Comparison of ENCODE assay signal across 1 cellular context in the genomic region with DNA sequence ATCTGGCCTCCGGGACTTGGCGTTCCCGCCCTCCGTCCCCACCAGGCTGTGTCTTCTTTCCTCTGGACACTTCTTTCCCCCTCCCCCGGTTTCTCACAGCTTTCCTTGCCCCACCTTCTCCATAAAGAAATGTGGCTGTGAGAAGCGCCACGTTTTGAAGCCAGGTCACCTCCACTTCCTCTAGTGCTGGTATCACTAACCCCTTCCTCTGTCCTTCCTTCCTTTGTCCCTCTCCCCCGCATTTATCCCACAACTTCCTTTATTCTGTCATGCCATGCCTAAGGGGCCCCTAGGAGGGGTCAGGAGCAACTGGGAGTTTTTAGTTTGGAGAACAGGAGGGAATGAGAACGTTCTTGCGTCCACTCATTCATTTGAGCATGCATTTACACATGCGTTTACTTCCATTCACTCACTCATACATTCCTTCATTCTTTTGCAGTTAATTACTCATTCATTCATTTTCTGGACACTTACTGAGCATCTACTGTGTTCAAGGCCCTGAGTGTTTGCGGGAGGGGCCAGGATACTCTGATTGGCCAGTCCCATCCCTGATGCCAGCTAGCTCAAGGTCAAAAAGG.
TF ChIP-seq lines count a peak whose summit lies in the region.

No MANE protein-coding gene starts in this region.

TF ChIP-seq in K562, 482 proteins besides CTCF, POLR2A, EP300 and RAD21 (continued from another document and continues in another):
- TF ChIP-seq, protein P1, sequence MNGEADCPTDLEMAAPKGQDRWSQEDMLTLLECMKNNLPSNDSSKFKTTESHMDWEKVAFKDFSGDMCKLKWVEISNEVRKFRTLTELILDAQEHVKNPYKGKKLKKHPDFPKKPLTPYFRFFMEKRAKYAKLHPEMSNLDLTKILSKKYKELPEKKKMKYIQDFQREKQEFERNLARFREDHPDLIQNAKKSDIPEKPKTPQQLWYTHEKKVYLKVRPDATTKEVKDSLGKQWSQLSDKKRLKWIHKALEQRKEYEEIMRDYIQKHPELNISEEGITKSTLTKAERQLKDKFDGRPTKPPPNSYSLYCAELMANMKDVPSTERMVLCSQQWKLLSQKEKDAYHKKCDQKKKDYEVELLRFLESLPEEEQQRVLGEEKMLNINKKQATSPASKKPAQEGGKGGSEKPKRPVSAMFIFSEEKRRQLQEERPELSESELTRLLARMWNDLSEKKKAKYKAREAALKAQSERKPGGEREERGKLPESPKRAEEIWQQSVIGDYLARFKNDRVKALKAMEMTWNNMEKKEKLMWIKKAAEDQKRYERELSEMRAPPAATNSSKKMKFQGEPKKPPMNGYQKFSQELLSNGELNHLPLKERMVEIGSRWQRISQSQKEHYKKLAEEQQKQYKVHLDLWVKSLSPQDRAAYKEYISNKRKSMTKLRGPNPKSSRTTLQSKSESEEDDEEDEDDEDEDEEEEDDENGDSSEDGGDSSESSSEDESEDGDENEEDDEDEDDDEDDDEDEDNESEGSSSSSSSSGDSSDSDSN (IDR thresholded peaks at IDR 0.05; ENCODE audit: borderline replicate concordance in 1 of 2, low read depth in 2 of 2, low read length in 2 of 2) = no peak
- no peak for TF ChIP-seq ERF (CRISPR knock-in tag; IDR thresholded peaks at IDR 0.05)
- TF ChIP-seq TAF9B (IDR thresholded peaks at IDR 0.05; ENCODE audit: partially characterized antibody) = no peak
- TF ChIP-seq, protein P2, sequence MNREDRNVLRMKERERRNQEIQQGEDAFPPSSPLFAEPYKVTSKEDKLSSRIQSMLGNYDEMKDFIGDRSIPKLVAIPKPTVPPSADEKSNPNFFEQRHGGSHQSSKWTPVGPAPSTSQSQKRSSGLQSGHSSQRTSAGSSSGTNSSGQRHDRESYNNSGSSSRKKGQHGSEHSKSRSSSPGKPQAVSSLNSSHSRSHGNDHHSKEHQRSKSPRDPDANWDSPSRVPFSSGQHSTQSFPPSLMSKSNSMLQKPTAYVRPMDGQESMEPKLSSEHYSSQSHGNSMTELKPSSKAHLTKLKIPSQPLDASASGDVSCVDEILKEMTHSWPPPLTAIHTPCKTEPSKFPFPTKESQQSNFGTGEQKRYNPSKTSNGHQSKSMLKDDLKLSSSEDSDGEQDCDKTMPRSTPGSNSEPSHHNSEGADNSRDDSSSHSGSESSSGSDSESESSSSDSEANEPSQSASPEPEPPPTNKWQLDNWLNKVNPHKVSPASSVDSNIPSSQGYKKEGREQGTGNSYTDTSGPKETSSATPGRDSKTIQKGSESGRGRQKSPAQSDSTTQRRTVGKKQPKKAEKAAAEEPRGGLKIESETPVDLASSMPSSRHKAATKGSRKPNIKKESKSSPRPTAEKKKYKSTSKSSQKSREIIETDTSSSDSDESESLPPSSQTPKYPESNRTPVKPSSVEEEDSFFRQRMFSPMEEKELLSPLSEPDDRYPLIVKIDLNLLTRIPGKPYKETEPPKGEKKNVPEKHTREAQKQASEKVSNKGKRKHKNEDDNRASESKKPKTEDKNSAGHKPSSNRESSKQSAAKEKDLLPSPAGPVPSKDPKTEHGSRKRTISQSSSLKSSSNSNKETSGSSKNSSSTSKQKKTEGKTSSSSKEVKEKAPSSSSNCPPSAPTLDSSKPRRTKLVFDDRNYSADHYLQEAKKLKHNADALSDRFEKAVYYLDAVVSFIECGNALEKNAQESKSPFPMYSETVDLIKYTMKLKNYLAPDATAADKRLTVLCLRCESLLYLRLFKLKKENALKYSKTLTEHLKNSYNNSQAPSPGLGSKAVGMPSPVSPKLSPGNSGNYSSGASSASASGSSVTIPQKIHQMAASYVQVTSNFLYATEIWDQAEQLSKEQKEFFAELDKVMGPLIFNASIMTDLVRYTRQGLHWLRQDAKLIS (CRISPR knock-in tag; IDR thresholded peaks at IDR 0.05) = no peak
- TF ChIP-seq ILF3 (IDR thresholded peaks at IDR 0.05; ENCODE audit: borderline replicate concordance) = no peak
- 0 out of 2 replicates have a peak, but pooled peaks have one; percentile 85 for TF ChIP-seq KAT7 (CRISPR knock-in tag; IDR thresholded peaks at IDR 0.05; ENCODE audit: borderline replicate concordance)
- TF ChIP-seq ZNF23 (CRISPR knock-in tag; IDR thresholded peaks at IDR 0.05) = no peak
- no peak for TF ChIP-seq CEBPG (CRISPR knock-in tag; IDR thresholded peaks at IDR 0.05)
- no peak for TF ChIP-seq CEBPG (tag; conservative IDR thresholded peaks at IDR 0.05 in 1 of 2, IDR thresholded peaks at IDR 0.05 in 1 of 2)
- TF ChIP-seq NCOR1 (IDR thresholded peaks at IDR 0.05) = no peak
- 0 out of 2 replicates have a peak, but pooled peaks have one; percentile 8 for TF ChIP-seq SMARCE1 (IDR thresholded peaks at IDR 0.05)
- no peak for TF ChIP-seq HMG20B (CRISPR knock-in tag; IDR thresholded peaks at IDR 0.05)
- no peak for TF ChIP-seq CBX3 (IDR thresholded peaks at IDR 0.05; ENCODE audit: borderline replicate concordance in 1 of 2, low read length in 2 of 2)
- TF ChIP-seq NR3C1 (CRISPR knock-in tag; IDR thresholded peaks at IDR 0.05) = no peak
- TF ChIP-seq ADNP (tag; IDR thresholded peaks at IDR 0.05) = no peak
- TF ChIP-seq, protein P3, sequence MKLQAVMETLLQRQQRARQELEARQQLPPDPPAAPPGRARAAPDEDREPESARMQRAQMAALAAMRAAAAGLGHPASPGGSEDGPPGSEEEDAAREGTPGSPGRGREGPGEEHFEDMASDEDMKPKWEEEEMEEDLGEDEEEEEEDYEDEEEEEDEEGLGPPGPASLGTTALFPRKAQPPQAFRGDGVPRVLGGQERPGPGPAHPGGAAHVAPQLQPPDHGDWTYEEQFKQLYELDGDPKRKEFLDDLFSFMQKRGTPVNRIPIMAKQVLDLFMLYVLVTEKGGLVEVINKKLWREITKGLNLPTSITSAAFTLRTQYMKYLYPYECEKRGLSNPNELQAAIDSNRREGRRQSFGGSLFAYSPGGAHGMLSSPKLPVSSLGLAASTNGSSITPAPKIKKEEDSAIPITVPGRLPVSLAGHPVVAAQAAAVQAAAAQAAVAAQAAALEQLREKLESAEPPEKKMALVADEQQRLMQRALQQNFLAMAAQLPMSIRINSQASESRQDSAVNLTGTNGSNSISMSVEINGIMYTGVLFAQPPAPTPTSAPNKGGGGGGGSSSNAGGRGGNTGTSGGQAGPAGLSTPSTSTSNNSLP (IDR thresholded peaks at IDR 0.05; ENCODE audit: borderline replicate concordance, low read depth, low read length) = no peak
- no peak for TF ChIP-seq XRCC5 (IDR thresholded peaks at IDR 0.05; ENCODE audit: low read depth, low read length)
- no peak for TF ChIP-seq SMAD4 (CRISPR knock-in tag; conservative IDR thresholded peaks at IDR 0.05)
- no peak for TF ChIP-seq BHLHE40 (IDR thresholded peaks at IDR 0.05; ENCODE audit: low read length)
- TF ChIP-seq, protein P4, sequence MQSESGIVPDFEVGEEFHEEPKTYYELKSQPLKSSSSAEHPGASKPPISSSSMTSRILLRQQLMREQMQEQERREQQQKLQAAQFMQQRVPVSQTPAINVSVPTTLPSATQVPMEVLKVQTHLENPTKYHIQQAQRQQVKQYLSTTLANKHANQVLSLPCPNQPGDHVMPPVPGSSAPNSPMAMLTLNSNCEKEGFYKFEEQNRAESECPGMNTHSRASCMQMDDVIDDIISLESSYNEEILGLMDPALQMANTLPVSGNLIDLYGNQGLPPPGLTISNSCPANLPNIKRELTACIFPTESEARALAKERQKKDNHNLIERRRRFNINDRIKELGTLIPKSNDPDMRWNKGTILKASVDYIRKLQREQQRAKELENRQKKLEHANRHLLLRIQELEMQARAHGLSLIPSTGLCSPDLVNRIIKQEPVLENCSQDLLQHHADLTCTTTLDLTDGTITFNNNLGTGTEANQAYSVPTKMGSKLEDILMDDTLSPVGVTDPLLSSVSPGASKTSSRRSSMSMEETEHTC (IDR thresholded peaks at IDR 0.05) = no peak
- TF ChIP-seq JUNB (CRISPR knock-in tag; conservative IDR thresholded peaks at IDR 0.05) = no peak
- TF ChIP-seq ZNF24 (IDR thresholded peaks at IDR 0.05) = peak; percentile 89
- TF ChIP-seq RCOR1 (IDR thresholded peaks at IDR 0.05; ENCODE audit: borderline replicate concordance in 1 of 2, low read depth in 2 of 2, low read length in 2 of 2) = no peak
- TF ChIP-seq BRF1 (IDR thresholded peaks at IDR 0.05; ENCODE audit: borderline replicate concordance, extremely low read depth, insufficient read length) = no peak
- no peak for TF ChIP-seq POLR2AphosphoS5 (IDR thresholded peaks at IDR 0.05; ENCODE audit: control insufficient read depth, insufficient read depth, low read depth, low read length)
- no peak for TF ChIP-seq CXXC5 (CRISPR knock-in tag; IDR thresholded peaks at IDR 0.05)
- TF ChIP-seq CHD1 (IDR thresholded peaks at IDR 0.05; ENCODE audit: low read length) = no peak
- TF ChIP-seq, protein P5, sequence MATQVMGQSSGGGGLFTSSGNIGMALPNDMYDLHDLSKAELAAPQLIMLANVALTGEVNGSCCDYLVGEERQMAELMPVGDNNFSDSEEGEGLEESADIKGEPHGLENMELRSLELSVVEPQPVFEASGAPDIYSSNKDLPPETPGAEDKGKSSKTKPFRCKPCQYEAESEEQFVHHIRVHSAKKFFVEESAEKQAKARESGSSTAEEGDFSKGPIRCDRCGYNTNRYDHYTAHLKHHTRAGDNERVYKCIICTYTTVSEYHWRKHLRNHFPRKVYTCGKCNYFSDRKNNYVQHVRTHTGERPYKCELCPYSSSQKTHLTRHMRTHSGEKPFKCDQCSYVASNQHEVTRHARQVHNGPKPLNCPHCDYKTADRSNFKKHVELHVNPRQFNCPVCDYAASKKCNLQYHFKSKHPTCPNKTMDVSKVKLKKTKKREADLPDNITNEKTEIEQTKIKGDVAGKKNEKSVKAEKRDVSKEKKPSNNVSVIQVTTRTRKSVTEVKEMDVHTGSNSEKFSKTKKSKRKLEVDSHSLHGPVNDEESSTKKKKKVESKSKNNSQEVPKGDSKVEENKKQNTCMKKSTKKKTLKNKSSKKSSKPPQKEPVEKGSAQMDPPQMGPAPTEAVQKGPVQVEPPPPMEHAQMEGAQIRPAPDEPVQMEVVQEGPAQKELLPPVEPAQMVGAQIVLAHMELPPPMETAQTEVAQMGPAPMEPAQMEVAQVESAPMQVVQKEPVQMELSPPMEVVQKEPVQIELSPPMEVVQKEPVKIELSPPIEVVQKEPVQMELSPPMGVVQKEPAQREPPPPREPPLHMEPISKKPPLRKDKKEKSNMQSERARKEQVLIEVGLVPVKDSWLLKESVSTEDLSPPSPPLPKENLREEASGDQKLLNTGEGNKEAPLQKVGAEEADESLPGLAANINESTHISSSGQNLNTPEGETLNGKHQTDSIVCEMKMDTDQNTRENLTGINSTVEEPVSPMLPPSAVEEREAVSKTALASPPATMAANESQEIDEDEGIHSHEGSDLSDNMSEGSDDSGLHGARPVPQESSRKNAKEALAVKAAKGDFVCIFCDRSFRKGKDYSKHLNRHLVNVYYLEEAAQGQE (CRISPR knock-in tag; IDR thresholded peaks at IDR 0.05; ENCODE audit: low read depth) = peak; percentile 13; the same call in 1 of the 2 replicates
- no peak for TF ChIP-seq ZFPM2 (CRISPR knock-in tag; IDR thresholded peaks at IDR 0.05)
- no peak for TF ChIP-seq CSDE1 (IDR thresholded peaks at IDR 0.05)
- TF ChIP-seq, protein P6, sequence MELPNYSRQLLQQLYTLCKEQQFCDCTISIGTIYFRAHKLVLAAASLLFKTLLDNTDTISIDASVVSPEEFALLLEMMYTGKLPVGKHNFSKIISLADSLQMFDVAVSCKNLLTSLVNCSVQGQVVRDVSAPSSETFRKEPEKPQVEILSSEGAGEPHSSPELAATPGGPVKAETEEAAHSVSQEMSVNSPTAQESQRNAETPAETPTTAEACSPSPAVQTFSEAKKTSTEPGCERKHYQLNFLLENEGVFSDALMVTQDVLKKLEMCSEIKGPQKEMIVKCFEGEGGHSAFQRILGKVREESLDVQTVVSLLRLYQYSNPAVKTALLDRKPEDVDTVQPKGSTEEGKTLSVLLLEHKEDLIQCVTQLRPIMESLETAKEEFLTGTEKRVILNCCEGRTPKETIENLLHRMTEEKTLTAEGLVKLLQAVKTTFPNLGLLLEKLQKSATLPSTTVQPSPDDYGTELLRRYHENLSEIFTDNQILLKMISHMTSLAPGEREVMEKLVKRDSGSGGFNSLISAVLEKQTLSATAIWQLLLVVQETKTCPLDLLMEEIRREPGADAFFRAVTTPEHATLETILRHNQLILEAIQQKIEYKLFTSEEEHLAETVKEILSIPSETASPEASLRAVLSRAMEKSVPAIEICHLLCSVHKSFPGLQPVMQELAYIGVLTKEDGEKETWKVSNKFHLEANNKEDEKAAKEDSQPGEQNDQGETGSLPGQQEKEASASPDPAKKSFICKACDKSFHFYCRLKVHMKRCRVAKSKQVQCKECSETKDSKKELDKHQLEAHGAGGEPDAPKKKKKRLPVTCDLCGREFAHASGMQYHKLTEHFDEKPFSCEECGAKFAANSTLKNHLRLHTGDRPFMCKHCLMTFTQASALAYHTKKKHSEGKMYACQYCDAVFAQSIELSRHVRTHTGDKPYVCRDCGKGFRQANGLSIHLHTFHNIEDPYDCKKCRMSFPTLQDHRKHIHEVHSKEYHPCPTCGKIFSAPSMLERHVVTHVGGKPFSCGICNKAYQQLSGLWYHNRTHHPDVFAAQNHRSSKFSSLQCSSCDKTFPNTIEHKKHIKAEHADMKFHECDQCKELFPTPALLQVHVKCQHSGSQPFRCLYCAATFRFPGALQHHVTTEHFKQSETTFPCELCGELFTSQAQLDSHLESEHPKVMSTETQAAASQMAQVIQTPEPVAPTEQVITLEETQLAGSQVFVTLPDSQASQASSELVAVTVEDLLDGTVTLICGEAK (IDR thresholded peaks at IDR 0.05) = no peak
- TF ChIP-seq, protein P6 (CRISPR knock-in tag; IDR thresholded peaks at IDR 0.05) = no peak
- TF ChIP-seq U2AF2 (optimal IDR thresholded peaks at IDR 0.05; ENCODE audit: low read depth, low read length) = no peak
- no peak for TF ChIP-seq NFE2 (IDR thresholded peaks at IDR 0.05; ENCODE audit: low read depth)
- TF ChIP-seq NONO (IDR thresholded peaks at IDR 0.05; ENCODE audit: low read depth in 2 of 2, low read length in 1 of 2) = no peak
- TF ChIP-seq LCOR (CRISPR knock-in tag; IDR thresholded peaks at IDR 0.05) = 0 out of 2 replicates have a peak, but pooled peaks have one; percentile 37
- peak; percentile 67; the same call in 1 of the 2 replicates for TF ChIP-seq SPI1 (IDR thresholded peaks at IDR 0.05; ENCODE audit: borderline replicate concordance, low read depth, low read length)
